ENCODE assay signal across 1 cellular context in the genomic region with DNA sequence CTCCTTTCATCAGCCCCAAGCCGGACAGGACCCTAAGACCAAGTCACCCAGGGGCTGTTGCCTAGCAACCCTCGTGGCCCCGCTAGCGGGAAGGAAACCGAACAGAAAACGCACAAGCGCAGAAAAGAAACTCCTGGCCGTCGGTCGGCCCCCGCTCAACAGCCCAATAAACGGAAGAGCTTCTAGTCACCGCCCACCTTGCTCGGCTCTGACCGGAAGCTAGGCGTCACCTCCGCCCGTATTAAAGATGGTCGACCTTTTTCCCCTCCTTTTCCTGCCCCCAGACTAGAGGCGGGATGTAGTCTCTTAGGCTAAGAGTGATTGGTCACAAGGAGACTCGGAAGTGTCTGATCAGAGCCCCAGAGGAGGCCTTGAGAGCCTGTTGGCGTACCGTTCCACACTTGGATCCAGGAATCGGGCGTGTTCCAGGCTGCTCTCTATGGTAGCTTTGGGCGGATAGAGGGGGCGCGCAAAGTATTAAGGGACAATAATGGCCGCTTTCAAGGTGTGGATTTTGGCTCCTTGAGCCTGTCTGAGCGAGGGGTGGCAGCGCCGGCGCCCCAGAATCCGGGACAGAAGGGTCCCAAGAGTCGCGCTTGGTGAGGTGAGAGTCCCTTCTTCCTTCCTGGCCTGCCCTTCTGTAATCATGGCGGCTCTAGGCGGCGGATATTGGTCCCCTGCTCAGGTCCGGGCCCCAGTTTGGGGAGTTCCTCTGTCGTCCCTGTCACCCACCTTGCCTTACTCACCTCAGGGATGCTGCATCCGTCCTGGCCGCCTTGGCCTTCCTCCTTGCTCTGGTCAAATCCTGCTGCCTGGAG.
TF ChIP-seq lines count a peak whose summit lies in the region.

A gene (plus strand): TSS at position 400 of the 818 bp plus-strand sequence. CDS start 2,311 bp downstream, outside the sequence.
A gene (minus strand): TSS at position 173 of the 818 bp plus-strand sequence. CDS start 2,871 bp downstream, outside the sequence.

TF ChIP-seq in HepG2, 621 proteins besides CTCF, POLR2A, EP300 and RAD21 (continued from another document and continues in another):
- TF ChIP-seq, protein P1, sequence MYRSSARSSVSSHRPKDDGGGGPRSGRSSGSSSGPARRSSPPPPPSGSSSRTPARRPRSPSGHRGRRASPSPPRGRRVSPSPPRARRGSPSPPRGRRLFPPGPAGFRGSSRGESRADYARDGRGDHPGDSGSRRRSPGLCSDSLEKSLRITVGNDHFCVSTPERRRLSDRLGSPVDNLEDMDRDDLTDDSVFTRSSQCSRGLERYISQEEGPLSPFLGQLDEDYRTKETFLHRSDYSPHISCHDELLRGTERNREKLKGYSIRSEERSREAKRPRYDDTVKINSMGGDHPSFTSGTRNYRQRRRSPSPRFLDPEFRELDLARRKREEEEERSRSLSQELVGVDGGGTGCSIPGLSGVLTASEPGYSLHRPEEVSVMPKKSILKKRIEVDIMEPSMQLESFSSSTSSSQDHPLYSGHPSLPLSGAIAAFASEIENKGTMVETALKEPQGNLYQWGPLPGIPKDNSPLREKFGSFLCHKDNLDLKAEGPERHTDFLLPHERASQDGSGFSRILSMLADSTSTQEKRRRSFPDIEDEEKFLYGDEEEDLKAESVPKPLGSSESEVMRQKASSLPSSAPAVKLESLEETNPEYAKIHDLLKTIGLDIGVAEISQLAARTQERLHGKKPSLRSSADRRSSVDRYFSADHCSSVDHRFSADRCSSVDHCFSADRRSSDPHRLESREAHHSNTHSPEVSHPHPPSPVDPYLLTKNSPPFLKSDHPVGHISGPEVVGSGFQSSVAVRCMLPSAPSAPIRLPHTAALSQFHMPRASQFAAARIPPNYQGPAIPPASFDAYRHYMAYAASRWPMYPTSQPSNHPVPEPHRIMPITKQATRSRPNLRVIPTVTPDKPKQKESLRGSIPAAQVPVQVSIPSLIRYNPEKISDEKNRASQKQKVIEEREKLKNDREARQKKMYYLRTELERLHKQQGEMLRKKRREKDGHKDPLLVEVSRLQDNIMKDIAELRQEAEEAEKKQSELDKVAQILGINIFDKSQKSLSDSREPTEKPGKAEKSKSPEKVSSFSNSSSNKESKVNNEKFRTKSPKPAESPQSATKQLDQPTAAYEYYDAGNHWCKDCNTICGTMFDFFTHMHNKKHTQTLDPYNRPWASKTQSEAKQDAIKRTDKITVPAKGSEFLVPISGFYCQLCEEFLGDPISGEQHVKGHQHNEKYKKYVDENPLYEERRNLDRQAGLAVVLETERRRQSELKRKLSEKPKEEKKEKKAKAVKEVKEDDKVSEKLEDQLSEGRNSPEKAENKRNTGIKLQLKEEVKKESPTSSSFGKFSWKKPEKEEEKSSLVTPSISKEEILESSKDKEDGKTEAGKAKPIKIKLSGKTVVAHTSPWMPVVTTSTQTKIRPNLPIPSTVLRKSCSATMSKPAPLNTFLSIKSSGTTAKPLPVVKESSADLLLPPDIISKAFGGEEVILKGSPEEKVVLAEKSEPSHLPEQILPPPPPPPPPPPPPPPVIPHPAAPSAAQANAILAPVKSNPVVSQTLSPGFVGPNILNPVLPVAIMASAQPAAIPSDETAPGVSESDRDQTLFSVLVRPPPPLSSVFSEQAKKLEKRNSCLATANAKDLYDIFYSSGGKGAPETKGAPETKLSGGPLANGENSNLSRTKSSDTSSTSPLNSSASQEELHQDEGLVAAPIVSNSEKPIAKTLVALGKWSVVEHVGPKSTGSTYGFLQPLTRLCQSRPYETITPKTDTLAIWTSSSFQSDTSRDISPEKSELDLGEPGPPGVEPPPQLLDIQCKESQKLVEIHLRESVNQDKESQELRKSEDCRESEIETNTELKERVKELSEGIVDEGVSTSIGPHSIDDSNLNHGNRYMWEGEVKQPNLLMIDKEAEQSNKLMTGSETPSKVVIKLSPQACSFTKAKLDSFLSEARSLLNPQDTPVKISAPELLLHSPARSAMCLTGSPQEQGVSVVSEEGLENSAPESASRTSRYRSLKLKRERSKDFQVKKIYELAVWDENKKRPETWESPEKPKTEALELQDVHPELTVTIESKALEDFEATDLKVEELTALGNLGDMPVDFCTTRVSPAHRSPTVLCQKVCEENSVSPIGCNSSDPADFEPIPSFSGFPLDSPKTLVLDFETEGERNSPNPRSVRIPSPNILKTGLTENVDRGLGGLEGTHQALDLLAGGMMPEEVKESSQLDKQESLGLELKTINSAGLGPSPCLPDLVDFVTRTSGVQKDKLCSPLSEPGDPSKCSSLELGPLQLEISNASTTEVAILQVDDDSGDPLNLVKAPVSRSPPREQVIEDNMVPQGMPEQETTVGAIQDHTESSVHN (CRISPR knock-in tag; IDR thresholded peaks at IDR 0.05) = no peak
- TF ChIP-seq, protein P2, sequence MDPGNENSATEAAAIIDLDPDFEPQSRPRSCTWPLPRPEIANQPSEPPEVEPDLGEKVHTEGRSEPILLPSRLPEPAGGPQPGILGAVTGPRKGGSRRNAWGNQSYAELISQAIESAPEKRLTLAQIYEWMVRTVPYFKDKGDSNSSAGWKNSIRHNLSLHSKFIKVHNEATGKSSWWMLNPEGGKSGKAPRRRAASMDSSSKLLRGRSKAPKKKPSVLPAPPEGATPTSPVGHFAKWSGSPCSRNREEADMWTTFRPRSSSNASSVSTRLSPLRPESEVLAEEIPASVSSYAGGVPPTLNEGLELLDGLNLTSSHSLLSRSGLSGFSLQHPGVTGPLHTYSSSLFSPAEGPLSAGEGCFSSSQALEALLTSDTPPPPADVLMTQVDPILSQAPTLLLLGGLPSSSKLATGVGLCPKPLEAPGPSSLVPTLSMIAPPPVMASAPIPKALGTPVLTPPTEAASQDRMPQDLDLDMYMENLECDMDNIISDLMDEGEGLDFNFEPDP (CRISPR knock-in tag; conservative IDR thresholded peaks at IDR 0.05) = no peak
- TF ChIP-seq, protein P3, sequence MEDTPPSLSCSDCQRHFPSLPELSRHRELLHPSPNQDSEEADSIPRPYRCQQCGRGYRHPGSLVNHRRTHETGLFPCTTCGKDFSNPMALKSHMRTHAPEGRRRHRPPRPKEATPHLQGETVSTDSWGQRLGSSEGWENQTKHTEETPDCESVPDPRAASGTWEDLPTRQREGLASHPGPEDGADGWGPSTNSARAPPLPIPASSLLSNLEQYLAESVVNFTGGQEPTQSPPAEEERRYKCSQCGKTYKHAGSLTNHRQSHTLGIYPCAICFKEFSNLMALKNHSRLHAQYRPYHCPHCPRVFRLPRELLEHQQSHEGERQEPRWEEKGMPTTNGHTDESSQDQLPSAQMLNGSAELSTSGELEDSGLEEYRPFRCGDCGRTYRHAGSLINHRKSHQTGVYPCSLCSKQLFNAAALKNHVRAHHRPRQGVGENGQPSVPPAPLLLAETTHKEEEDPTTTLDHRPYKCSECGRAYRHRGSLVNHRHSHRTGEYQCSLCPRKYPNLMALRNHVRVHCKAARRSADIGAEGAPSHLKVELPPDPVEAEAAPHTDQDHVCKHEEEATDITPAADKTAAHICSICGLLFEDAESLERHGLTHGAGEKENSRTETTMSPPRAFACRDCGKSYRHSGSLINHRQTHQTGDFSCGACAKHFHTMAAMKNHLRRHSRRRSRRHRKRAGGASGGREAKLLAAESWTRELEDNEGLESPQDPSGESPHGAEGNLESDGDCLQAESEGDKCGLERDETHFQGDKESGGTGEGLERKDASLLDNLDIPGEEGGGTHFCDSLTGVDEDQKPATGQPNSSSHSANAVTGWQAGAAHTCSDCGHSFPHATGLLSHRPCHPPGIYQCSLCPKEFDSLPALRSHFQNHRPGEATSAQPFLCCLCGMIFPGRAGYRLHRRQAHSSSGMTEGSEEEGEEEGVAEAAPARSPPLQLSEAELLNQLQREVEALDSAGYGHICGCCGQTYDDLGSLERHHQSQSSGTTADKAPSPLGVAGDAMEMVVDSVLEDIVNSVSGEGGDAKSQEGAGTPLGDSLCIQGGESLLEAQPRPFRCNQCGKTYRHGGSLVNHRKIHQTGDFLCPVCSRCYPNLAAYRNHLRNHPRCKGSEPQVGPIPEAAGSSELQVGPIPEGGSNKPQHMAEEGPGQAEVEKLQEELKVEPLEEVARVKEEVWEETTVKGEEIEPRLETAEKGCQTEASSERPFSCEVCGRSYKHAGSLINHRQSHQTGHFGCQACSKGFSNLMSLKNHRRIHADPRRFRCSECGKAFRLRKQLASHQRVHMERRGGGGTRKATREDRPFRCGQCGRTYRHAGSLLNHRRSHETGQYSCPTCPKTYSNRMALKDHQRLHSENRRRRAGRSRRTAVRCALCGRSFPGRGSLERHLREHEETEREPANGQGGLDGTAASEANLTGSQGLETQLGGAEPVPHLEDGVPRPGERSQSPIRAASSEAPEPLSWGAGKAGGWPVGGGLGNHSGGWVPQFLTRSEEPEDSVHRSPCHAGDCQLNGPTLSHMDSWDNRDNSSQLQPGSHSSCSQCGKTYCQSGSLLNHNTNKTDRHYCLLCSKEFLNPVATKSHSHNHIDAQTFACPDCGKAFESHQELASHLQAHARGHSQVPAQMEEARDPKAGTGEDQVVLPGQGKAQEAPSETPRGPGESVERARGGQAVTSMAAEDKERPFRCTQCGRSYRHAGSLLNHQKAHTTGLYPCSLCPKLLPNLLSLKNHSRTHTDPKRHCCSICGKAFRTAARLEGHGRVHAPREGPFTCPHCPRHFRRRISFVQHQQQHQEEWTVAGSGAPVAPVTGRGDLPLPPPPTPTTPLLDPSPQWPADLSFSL (CRISPR knock-in tag; IDR thresholded peaks at IDR 0.05) = no peak
- TF ChIP-seq ZBTB42 (CRISPR knock-in tag; IDR thresholded peaks at IDR 0.05) (no peak), HDAC2 (CRISPR knock-in tag; IDR thresholded peaks at IDR 0.05) (peak; percentile 38; the same call in 1 of the 2 replicates), ASH2L (IDR thresholded peaks at IDR 0.05; ENCODE audit: insufficient read length, low read depth, low read length) (peak; percentile 93), ZNF382 (CRISPR knock-in tag; IDR thresholded peaks at IDR 0.05; ENCODE audit: borderline replicate concordance) (no peak), REL (CRISPR knock-in tag; conservative IDR thresholded peaks at IDR 0.05) (no peak), ZBTB3 (CRISPR knock-in tag; IDR thresholded peaks at IDR 0.05; ENCODE audit: borderline replicate concordance, low read depth) (no peak; the same call in 1 of the 2 replicates), ZFY (CRISPR knock-in tag; IDR thresholded peaks at IDR 0.05) (peak; percentile 94), SAFB2 (CRISPR knock-in tag; IDR thresholded peaks at IDR 0.05; ENCODE audit: borderline replicate concordance, low read depth) (no peak), ZNF792 (CRISPR knock-in tag; IDR thresholded peaks at IDR 0.05) (peak; percentile 69; the same call in 1 of the 2 replicates), SIN3A (IDR thresholded peaks at IDR 0.05; ENCODE audit: borderline replicate concordance, low read depth, low read length) (peak; percentile 89), SMARCC2 (IDR thresholded peaks at IDR 0.05) (no peak), KDM5B (CRISPR knock-in tag; IDR thresholded peaks at IDR 0.05; ENCODE audit: borderline replicate concordance) (peak; percentile 69), ZNF761 (CRISPR knock-in tag; conservative IDR thresholded peaks at IDR 0.05) (no peak), AGO2 (optimal IDR thresholded peaks at IDR 0.05; ENCODE audit: low read depth, low read length) (peak; percentile 68), HCFC1 (IDR thresholded peaks at IDR 0.05; ENCODE audit: low read depth, low read length) (peak; percentile 75), SMAD9 (CRISPR knock-in tag; IDR thresholded peaks at IDR 0.05) (no peak)
- TF ChIP-seq, protein P4, sequence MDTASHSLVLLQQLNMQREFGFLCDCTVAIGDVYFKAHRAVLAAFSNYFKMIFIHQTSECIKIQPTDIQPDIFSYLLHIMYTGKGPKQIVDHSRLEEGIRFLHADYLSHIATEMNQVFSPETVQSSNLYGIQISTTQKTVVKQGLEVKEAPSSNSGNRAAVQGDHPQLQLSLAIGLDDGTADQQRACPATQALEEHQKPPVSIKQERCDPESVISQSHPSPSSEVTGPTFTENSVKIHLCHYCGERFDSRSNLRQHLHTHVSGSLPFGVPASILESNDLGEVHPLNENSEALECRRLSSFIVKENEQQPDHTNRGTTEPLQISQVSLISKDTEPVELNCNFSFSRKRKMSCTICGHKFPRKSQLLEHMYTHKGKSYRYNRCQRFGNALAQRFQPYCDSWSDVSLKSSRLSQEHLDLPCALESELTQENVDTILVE (CRISPR knock-in tag; IDR thresholded peaks at IDR 0.05) = 0 out of 2 replicates have a peak, but pooled peaks have one; percentile 16
- TF ChIP-seq, protein P5, sequence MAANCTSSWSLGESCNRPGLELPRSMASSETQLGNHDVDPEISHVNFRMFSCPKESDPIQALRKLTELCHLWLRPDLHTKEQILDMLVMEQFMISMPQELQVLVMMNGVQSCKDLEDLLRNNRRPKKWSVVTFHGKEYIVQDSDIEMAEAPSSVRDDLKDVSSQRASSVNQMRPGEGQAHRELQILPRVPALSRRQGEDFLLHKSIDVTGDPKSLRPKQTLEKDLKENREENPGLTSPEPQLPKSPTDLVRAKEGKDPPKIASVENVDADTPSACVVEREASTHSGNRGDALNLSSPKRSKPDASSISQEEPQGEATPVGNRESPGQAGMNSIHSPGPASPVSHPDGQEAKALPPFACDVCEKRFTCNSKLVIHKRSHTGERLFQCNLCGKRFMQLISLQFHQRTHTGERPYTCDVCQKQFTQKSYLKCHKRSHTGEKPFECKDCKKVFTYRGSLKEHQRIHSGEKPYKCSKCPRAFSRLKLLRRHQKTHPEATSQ (CRISPR knock-in tag; IDR thresholded peaks at IDR 0.05; ENCODE audit: borderline replicate concordance) = peak; percentile 83; the same call in 1 of the 2 replicates
- TF ChIP-seq, protein P6, sequence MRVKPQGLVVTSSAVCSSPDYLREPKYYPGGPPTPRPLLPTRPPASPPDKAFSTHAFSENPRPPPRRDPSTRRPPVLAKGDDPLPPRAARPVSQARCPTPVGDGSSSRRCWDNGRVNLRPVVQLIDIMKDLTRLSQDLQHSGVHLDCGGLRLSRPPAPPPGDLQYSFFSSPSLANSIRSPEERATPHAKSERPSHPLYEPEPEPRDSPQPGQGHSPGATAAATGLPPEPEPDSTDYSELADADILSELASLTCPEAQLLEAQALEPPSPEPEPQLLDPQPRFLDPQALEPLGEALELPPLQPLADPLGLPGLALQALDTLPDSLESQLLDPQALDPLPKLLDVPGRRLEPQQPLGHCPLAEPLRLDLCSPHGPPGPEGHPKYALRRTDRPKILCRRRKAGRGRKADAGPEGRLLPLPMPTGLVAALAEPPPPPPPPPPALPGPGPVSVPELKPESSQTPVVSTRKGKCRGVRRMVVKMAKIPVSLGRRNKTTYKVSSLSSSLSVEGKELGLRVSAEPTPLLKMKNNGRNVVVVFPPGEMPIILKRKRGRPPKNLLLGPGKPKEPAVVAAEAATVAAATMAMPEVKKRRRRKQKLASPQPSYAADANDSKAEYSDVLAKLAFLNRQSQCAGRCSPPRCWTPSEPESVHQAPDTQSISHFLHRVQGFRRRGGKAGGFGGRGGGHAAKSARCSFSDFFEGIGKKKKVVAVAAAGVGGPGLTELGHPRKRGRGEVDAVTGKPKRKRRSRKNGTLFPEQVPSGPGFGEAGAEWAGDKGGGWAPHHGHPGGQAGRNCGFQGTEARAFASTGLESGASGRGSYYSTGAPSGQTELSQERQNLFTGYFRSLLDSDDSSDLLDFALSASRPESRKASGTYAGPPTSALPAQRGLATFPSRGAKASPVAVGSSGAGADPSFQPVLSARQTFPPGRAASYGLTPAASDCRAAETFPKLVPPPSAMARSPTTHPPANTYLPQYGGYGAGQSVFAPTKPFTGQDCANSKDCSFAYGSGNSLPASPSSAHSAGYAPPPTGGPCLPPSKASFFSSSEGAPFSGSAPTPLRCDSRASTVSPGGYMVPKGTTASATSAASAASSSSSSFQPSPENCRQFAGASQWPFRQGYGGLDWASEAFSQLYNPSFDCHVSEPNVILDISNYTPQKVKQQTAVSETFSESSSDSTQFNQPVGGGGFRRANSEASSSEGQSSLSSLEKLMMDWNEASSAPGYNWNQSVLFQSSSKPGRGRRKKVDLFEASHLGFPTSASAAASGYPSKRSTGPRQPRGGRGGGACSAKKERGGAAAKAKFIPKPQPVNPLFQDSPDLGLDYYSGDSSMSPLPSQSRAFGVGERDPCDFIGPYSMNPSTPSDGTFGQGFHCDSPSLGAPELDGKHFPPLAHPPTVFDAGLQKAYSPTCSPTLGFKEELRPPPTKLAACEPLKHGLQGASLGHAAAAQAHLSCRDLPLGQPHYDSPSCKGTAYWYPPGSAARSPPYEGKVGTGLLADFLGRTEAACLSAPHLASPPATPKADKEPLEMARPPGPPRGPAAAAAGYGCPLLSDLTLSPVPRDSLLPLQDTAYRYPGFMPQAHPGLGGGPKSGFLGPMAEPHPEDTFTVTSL (CRISPR knock-in tag; IDR thresholded peaks at IDR 0.05; ENCODE audit: borderline replicate concordance) = no peak; the same call in 1 of the 2 replicates
